8 cellular contexts compared by ENCODE assay signal in the genomic region with DNA sequence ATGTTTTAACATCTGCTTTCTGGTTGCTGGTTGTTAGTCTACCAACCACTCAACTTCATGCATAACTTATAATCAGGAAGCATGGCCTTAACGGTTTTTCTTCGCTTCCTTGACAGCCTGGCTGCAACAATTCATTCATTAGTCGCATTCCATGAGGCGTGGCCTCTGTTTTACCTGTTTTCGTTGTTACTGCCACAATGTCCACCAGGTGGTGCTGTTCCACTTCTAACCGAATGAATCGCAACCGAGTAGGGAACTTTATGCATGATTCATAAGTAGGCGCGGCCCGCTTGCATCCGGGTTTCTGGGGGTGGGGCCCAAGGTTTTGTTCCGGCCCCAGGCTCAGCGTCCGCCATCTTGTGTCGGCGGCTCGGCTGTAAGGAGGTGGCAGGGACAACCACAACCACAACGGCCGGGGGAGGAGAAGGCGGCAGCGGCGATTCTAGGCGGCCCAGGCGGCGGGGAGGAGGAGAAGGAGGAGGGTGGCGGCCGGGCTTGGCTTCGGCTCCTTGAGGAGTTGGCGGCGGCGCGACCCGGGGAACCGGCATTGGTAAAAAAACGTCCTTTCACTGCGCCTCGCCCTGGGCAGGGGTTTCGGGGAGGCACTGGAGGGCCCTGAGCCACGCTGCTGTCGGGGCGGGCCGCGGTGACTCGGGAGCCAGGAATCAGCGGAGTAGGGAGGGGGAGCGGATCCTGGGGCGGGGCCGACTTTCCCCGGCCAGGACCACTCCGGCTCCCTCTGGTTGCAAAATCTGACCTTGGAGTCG. TPM values are rescaled to one million over a fixed set of nuclear protein-coding genes. Genes with fewer than 3 reads are reported as not detected.
DNase-seq lines count a peak whose midpoint lies in the region; ATAC-seq and TF ChIP-seq lines count a peak whose summit lies in the region.

A gene (plus strand): TSS at position 355 of the 767 bp plus-strand sequence. CDS start 4,974 bp downstream, outside the sequence.

- no peaks in the 10 kb centered on the region for H3K27me3 Mint-ChIP-seq in T-helper 2 cell treated with Interferon-gamma antibody and Interleukin-4, amounts not matched to agents 5 μg/mL and 100 μg/mL, for 36 hours (ENCODE audit: low read depth)

- H3K36me3 Mint-ChIP-seq in T-helper 2 cell treated with Interferon-gamma antibody and Interleukin-4, amounts not matched to agents 5 μg/mL and 100 μg/mL, for 36 hours (ENCODE audit: low read depth) = peaks cover 22% of the 10 kb centered on the region

- peak within 1 kb of the TSS; percentile 95 for H3K4me3 Mint-ChIP-seq in T-helper 2 cell treated with Interferon-gamma antibody and Interleukin-4, amounts not matched to agents 5 μg/mL and 100 μg/mL, for 36 hours

- ATAC-seq in GM18498 (IDR thresholded peaks at IDR 0.05; ENCODE audit: unreplicated experiment) (peak; percentile 71), HG02973 (IDR thresholded peaks at IDR 0.05; ENCODE audit: unreplicated experiment) (peak; percentile 67), aorta (ENCODE audit: low FRiP score) (peak; percentile 96)

- H3K4me1 Mint-ChIP-seq in T-helper 2 cell treated with Interferon-gamma antibody and Interleukin-4, amounts not matched to agents 5 μg/mL and 100 μg/mL, for 36 hours (ENCODE audit: low read depth) = peaks cover 34% of the 10 kb centered on the region

- H3K36me3 ChIP-seq in ascending aorta = peaks cover 0 to 8% of the 10 kb centered on the region in 2 donors
- H3K36me3 ChIP-seq in right atrium auricular region = peaks cover 6% of the 10 kb centered on the region
- peaks cover 13% of the 10 kb centered on the region for H3K36me3 ChIP-seq in rectal smooth muscle tissue (ENCODE audit: control insufficient read depth, insufficient read depth, low read length)
- H3K36me3 ChIP-seq in aorta (ENCODE audit: control insufficient read depth in 1 of 2, insufficient read depth in 2 of 2, low read length in 1 of 2) = peaks cover under 1 to 3% of the 10 kb centered on the region in 2 donors

- TF ChIP-seq CTCF in ascending aorta (IDR thresholded peaks at IDR 0.05) (peak; percentile 86 to 93 (median 90)), right atrium auricular region (IDR thresholded peaks at IDR 0.05) (peak; percentile 85 to 92)

- 1% methylated on average over 42 to 52 of the region's 52 CpGs for WGBS in aorta, 2 donors

- peak; percentile 90 to 93 for DNase-seq in NCI-H1930 (lab: John Stamatoyannopoulos, UW)
- peak; percentile 88 for DNase-seq in T-helper 2 cell treated with Interferon-gamma antibody and Interleukin-4, amounts not matched to agents 5 μg/mL and 100 μg/mL, for 36 hours (ENCODE audit: low spot score)
- DNase-seq in ascending aorta (ENCODE audit: low spot score in 2 of 2) = peak; percentile 92 to 99
- DNase-seq in right atrium auricular region (ENCODE audit: low spot score) = peak; percentile 99
- peak; percentile 98 for DNase-seq in aorta

- H3K27ac ChIP-seq in ascending aorta (peak within 1 kb of the TSS; percentile 95 to 99), right atrium auricular region (peak within 1 kb of the TSS; percentile 96 to 98), rectal smooth muscle tissue (ENCODE audit: low read depth, low read length) (peak within 1 kb of the TSS; percentile 96), aorta (ENCODE audit: low read depth in 1 of 2, low read length in 2 of 2) (peak within 1 kb of the TSS; percentile 10 to 90)

- peaks cover 12 to 24% of the 10 kb centered on the region in 2 donors for H3K4me1 ChIP-seq in ascending aorta
- H3K4me1 ChIP-seq in right atrium auricular region = peaks cover 0 to 60% of the 10 kb centered on the region in 2 donors
- peaks cover 17% of the 10 kb centered on the region for H3K4me1 ChIP-seq in rectal smooth muscle tissue (ENCODE audit: control insufficient read depth, insufficient read depth, low read length)
- H3K4me1 ChIP-seq in aorta (ENCODE audit: control insufficient read depth in 1 of 2, insufficient read depth in 2 of 2, low read length in 2 of 2) = peaks cover 0 to 3% of the 10 kb centered on the region in 2 donors

- H3K9me3 ChIP-seq in ascending aorta (no peaks in the 10 kb centered on the region), right atrium auricular region (no peaks in the 10 kb centered on the region), aorta (ENCODE audit: control insufficient read depth, low read length) (no peaks in the 10 kb centered on the region)

- H3K27ac Mint-ChIP-seq in T-helper 2 cell treated with Interferon-gamma antibody and Interleukin-4, amounts not matched to agents 5 μg/mL and 100 μg/mL, for 36 hours = peak within 1 kb of the TSS; percentile 99

- peak within 1 kb of the TSS; percentile 81 for H3K9ac ChIP-seq in rectal smooth muscle tissue (ENCODE audit: low read length)

- no peaks in the 10 kb centered on the region for H3K9me3 Mint-ChIP-seq in T-helper 2 cell treated with Interferon-gamma antibody and Interleukin-4, amounts not matched to agents 5 μg/mL and 100 μg/mL, for 36 hours

- peak within 1 kb of the TSS; percentile 72 to 99 for H3K4me3 ChIP-seq in ascending aorta
- peak within 1 kb of the TSS; percentile 80 to 85 for H3K4me3 ChIP-seq in right atrium auricular region
- H3K4me3 ChIP-seq in rectal smooth muscle tissue (ENCODE audit: low read length) = peak within 1 kb of the TSS; percentile 74
- peak within 1 kb of the TSS; percentile 35 to 76 for H3K4me3 ChIP-seq in aorta (ENCODE audit: low read length in 2 of 2)

- intact Hi-C loops in ascending aorta (cut with DNase I) = loop anchor here (1.0 to 10.0 kb wide), 7 partner anchors 24 to 461 kb away; a partner anchor contains a TSS
- intact Hi-C loops in aorta (cut with DNase I) = loop anchor here (1.0 to 10.0 kb wide), 4 partner anchors 25 to 831 kb away; a partner anchor contains a TSS

- H3K27me3 ChIP-seq in ascending aorta (no peaks in the 10 kb centered on the region), right atrium auricular region (no peaks in the 10 kb centered on the region), rectal smooth muscle tissue (ENCODE audit: control insufficient read depth, insufficient read depth, low read length) (no peaks in the 10 kb centered on the region), aorta (ENCODE audit: control insufficient read depth in 1 of 2, insufficient read depth in 2 of 2, low read length in 1 of 2) (no peaks in the 10 kb centered on the region)

RNA-seq across cellular contexts. Expression of the gene that starts here (rescaled TPM):
- total RNA-seq in ascending aorta = 162 TPM
- total RNA-seq in right atrium auricular region = 100 to 1,000 TPM; 102 to 136 TPM
- total RNA-seq in aorta = 100 to 1,000 TPM; 160 to 167 TPM
- 100 to 1,000 TPM in 1 of 2 donors, 10 to 100 TPM in 1; 33.8 to 109 TPM for polyA plus RNA-seq in aorta

Comparison
In these comparisons a context has a peak if more than half of its experiments do, and no peak if none do; other contexts are left out.
1. Peak in every context shown above with its lines: DNase-seq, ATAC-seq, H3K4me3 ChIP-seq and H3K27ac ChIP-seq.